In the genomic region with DNA sequence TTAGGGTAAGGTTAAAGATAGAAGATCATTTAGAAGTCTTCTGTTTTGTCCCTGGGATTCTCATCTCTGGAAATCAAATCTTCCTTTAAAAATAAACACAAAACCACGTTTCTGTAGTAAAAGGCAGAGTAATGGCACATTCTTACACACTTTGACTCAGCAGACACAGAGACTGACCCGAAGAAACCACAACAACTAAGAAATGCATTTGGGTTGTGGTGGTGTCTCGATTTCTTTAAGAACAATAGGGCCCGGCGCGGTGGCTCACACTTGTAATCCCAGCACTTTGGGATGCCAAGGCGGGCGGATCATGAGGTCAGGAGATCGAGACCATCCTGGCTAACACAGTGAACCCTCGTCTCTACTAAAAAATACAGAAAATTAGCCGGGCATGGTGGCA, we compare ENCODE assay signal across 19 cellular contexts. TPM values are rescaled to one million over a fixed set of nuclear protein-coding genes. Genes with fewer than 3 reads are reported as not detected.
DNase-seq lines count a peak whose midpoint lies in the region; FAIRE-seq and TF ChIP-seq lines count a peak whose summit lies in the region.
"Had no signal": no experiment of that assay in that cellular context is flagged by ENCODE, and none has a peak within 500 bp of the region (broad histone marks: within the 10 kb centered on the region; RNA-seq: fewer than 3 reads in every experiment).

No MANE protein-coding gene starts in this region.

- no peak for TF ChIP-seq POLR2A in esophagus squamous epithelium (IDR thresholded peaks at IDR 0.05)

- H3K4me2 ChIP-seq in GM23248 (ENCODE audit: unreplicated experiment) (no peak overlapping the region), astrocyte (ENCODE audit: low read length) (no peak overlapping the region)

- CTCF ChIA-PET in activated CD4-positive, alpha-beta memory T cell treated with anti-CD3 and anti-CD28 coated beads, Interleukin-2, amount 10 ng/mL, durations not matched to agents 7 days and 5 days (lab: Charles Lee), result no interaction called here

- in situ Hi-C loops in GM23248 (cut with MboI), result no loop called here

- no peak for TF ChIP-seq CTCF in astrocyte (IDR thresholded peaks at IDR 0.05; ENCODE audit: insufficient read depth, low read depth, low read length)
- TF ChIP-seq CTCF in tibial artery (IDR thresholded peaks at IDR 0.05), result no peak
- TF ChIP-seq CTCF in esophagus squamous epithelium (IDR thresholded peaks at IDR 0.05), result no peak
- no peak for TF ChIP-seq CTCF in osteocyte (IDR thresholded peaks at IDR 0.05)

- no peaks in the 10 kb centered on the region for H3K79me2 ChIP-seq in GM23248 (ENCODE audit: insufficient read depth)
- no peaks in the 10 kb centered on the region for H3K79me2 ChIP-seq in astrocyte (ENCODE audit: insufficient read depth, low read length)

- H3K4me1 ChIP-seq in GM23248 (ENCODE audit: insufficient read depth) (peaks cover 14% of the 10 kb centered on the region), astrocyte (ENCODE audit: insufficient read depth, low read length) (peaks cover 6% of the 10 kb centered on the region), tibial artery (peaks cover 0 to 47% (median 7%) of the 10 kb centered on the region in 4 donors), esophagus squamous epithelium (peaks cover 0 to 7% (median 0%) of the 10 kb centered on the region in 3 donors)

- H3K36me3 Mint-ChIP-seq in astrocyte (ENCODE audit: low read depth, unreplicated experiment) (no peaks in the 10 kb centered on the region), osteocyte (ENCODE audit: unreplicated experiment) (no peaks in the 10 kb centered on the region)
- no peaks in the 10 kb centered on the region for H3K36me3 Mint-ChIP-seq in activated CD4-positive, alpha-beta memory T cell treated with anti-CD3 and anti-CD28 coated beads, Interleukin-2, amount 10 ng/mL, durations not matched to agents 7 days and 5 days (ENCODE audit: low read depth)

- H4K20me1 ChIP-seq in GM23248 (ENCODE audit: insufficient read depth), result no peaks in the 10 kb centered on the region
- H4K20me1 ChIP-seq in astrocyte (ENCODE audit: insufficient read depth, low read length), result no peaks in the 10 kb centered on the region

- H2AFZ ChIP-seq in GM23248, result no peak overlapping the region
- no peak overlapping the region for H2AFZ ChIP-seq in astrocyte (ENCODE audit: low read depth, low read length)

- intact Hi-C loops in tibial artery (cut with DNase I; ENCODE audit: low total_unique reads), result no loop called here
- intact Hi-C loops in esophagus squamous epithelium (cut with DNase I), result no loop called here

- no peak overlapping the region for H3K4me3 ChIP-seq in GM23248
- no peak overlapping the region for H3K4me3 ChIP-seq in astrocyte (ENCODE audit: insufficient read depth, low read depth, low read length)
- no peak overlapping the region for H3K4me3 ChIP-seq in tibial artery
- no peak overlapping the region for H3K4me3 ChIP-seq in esophagus squamous epithelium

- H3K27me3 Mint-ChIP-seq in astrocyte (ENCODE audit: low read depth, unreplicated experiment) (no peaks in the 10 kb centered on the region), osteocyte (ENCODE audit: unreplicated experiment) (peaks cover 7% of the 10 kb centered on the region)
- H3K27me3 Mint-ChIP-seq in activated CD4-positive, alpha-beta memory T cell treated with anti-CD3 and anti-CD28 coated beads, Interleukin-2, amount 10 ng/mL, durations not matched to agents 7 days and 5 days, result peaks cover 9% of the 10 kb centered on the region

- WGBS in GM23248 (ENCODE audit: low coverage in 1 of 2, low lambda C conversion rate in 2 of 2, missing lambda C conversion rate in 2 of 2), 2 experiments, result 82 to 84% methylated on average over 11 of the region's 11 CpGs
- WGBS in esophagus squamous epithelium, 2 donors, result 75 to 82% methylated on average over 10 to 11 of the region's 11 CpGs

- POLR2A ChIA-PET in activated CD4-positive, alpha-beta memory T cell treated with anti-CD3 and anti-CD28 coated beads, Interleukin-2, amount 10 ng/mL, durations not matched to agents 7 days and 5 days (lab: Charles Lee), result no interaction called here

- H3K4me1 Mint-ChIP-seq in astrocyte (ENCODE audit: low read depth, unreplicated experiment), result peaks cover 3% of the 10 kb centered on the region
- peaks cover 27% of the 10 kb centered on the region for H3K4me1 Mint-ChIP-seq in osteocyte (ENCODE audit: unreplicated experiment)
- no peaks in the 10 kb centered on the region for H3K4me1 Mint-ChIP-seq in activated CD4-positive, alpha-beta memory T cell treated with anti-CD3 and anti-CD28 coated beads, Interleukin-2, amount 10 ng/mL, durations not matched to agents 7 days and 5 days

- DNase-seq in GM23248, result peak; percentile 24
- DNase-seq in astrocyte (ENCODE audit: low read depth), result peak; percentile 90
- peak; percentile 28 for DNase-seq in fibroblast of peridontal ligament (ENCODE audit: extremely low read depth)
- DNase-seq in tibial artery, result peak in 1 of 2 donors; percentile 44
- DNase-seq in esophagus squamous epithelium (lab: John Stamatoyannopoulos, UW), result no peak
- no peak for DNase-seq in osteocyte (ENCODE audit: extremely low spot score, unreplicated experiment)
- DNase-seq in activated CD4-positive, alpha-beta memory T cell treated with anti-CD3 and anti-CD28 coated beads, Interleukin-2, amount 10 ng/mL, durations not matched to agents 7 days and 5 days, result no peak
- DNase-seq: DMS 273 treated with DMSO at 0.1 percent for 48 hours, EL, HFFc6, IMR-90, Karpas-422, NCI-H1105, NCI-H187, NCI-H226, NCI-H524 treated with DMSO at 0.1 percent for 48 hours had no signal

- H3K9me2 ChIP-seq in GM23248 (ENCODE audit: insufficient read depth), result no peaks in the 10 kb centered on the region

- H3K27ac ChIP-seq in GM23248 (no peak overlapping the region), astrocyte (ENCODE audit: low read depth, low read length) (no peak overlapping the region), tibial artery (peak overlapping the region; percentile 76 to 77), esophagus squamous epithelium (no peak overlapping the region)
- H3K27ac ChIP-seq: C4-2B had no signal

- H3K27ac Mint-ChIP-seq in astrocyte (ENCODE audit: unreplicated experiment) (no peak overlapping the region), osteocyte (ENCODE audit: unreplicated experiment) (no peak overlapping the region)
- H3K27ac Mint-ChIP-seq in activated CD4-positive, alpha-beta memory T cell treated with anti-CD3 and anti-CD28 coated beads, Interleukin-2, amount 10 ng/mL, durations not matched to agents 7 days and 5 days, result no peak overlapping the region
- H3K27ac Mint-ChIP-seq: HFFc6 had no signal

- H3K9ac ChIP-seq in GM23248 (no peak overlapping the region), astrocyte (ENCODE audit: low read length) (no peak overlapping the region)

- H3K4me3 Mint-ChIP-seq in astrocyte (ENCODE audit: unreplicated experiment) (no peak overlapping the region), osteocyte (ENCODE audit: unreplicated experiment) (no peak overlapping the region)
- no peak overlapping the region for H3K4me3 Mint-ChIP-seq in activated CD4-positive, alpha-beta memory T cell treated with anti-CD3 and anti-CD28 coated beads, Interleukin-2, amount 10 ng/mL, durations not matched to agents 7 days and 5 days
- H3K4me3 Mint-ChIP-seq: HFFc6 had no signal

- H3F3A ChIP-seq in GM23248 (ENCODE audit: insufficient read depth), result peaks cover 16% of the 10 kb centered on the region

- H3K36me3 ChIP-seq in GM23248 (ENCODE audit: low read depth), result no peaks in the 10 kb centered on the region
- H3K36me3 ChIP-seq in astrocyte (ENCODE audit: insufficient read depth, low read length), result no peaks in the 10 kb centered on the region
- H3K36me3 ChIP-seq in tibial artery, result no peaks in the 10 kb centered on the region
- H3K36me3 ChIP-seq in esophagus squamous epithelium, result no peaks in the 10 kb centered on the region

- H3K9me3 Mint-ChIP-seq in astrocyte (ENCODE audit: unreplicated experiment), result no peaks in the 10 kb centered on the region
- no peaks in the 10 kb centered on the region for H3K9me3 Mint-ChIP-seq in osteocyte (ENCODE audit: unreplicated experiment)
- no peaks in the 10 kb centered on the region for H3K9me3 Mint-ChIP-seq in activated CD4-positive, alpha-beta memory T cell treated with anti-CD3 and anti-CD28 coated beads, Interleukin-2, amount 10 ng/mL, durations not matched to agents 7 days and 5 days
- H3K9me3 Mint-ChIP-seq: HFFc6 had no signal

- no peak for FAIRE-seq in astrocyte (lab: Jason Lieb, UNC)
- FAIRE-seq: H54 had no signal

- H3K27me3 ChIP-seq in GM23248 (replicated peaks; ENCODE audit: insufficient read depth), result no peaks in the 10 kb centered on the region; the same call in 1 of the 2 replicates
- H3K27me3 ChIP-seq in astrocyte (ENCODE audit: insufficient read depth, low read length), result no peaks in the 10 kb centered on the region
- H3K27me3 ChIP-seq in tibial artery, result no peaks in the 10 kb centered on the region
- H3K27me3 ChIP-seq in esophagus squamous epithelium, result peaks cover 0 to 6% (median 0%) of the 10 kb centered on the region in 4 donors

- H3K9me3 ChIP-seq in GM23248 (ENCODE audit: low read depth) (no peaks in the 10 kb centered on the region), astrocyte (ENCODE audit: insufficient read depth, low read depth, low read length) (no peaks in the 10 kb centered on the region), tibial artery (no peaks in the 10 kb centered on the region), esophagus squamous epithelium (no peaks in the 10 kb centered on the region)

RNA-seq across cellular contexts. Expression of a gene that starts 54.9 kb away (rescaled TPM):
- 39.2 and 46.8 TPM in 2 replicates for total RNA-seq in GM23248 (2014; rRNA removed; shearing (Covaris generic))
- polyA plus RNA-seq in GM23248 (2016; fragmentation: Nextera tagmentation; extraction: Ambion mirVana), result 69.5 and 76.8 TPM in 2 replicates
- total RNA-seq in astrocyte, result 125 and 150 TPM in 2 replicates
- total RNA-seq in esophagus squamous epithelium, result 10 to 100 TPM in 3 of 4 donors, 1 to 10 TPM in 1; 5.8 to 25.6 (median 14.7) TPM
- 99.6 and 110 TPM in 2 replicates for total RNA-seq in osteocyte
- total RNA-seq in activated CD4-positive, alpha-beta memory T cell treated with anti-CD3 and anti-CD28 coated beads, Interleukin-2, amount 10 ng/mL, durations not matched to agents 7 days and 5 days, result 10 to 100 TPM; 10.2 to 11.2 TPM

RNA-seq across cellular contexts. Expression of a gene that starts 59.2 kb away (rescaled TPM):
- not detected in 2 replicates for total RNA-seq in GM23248 (2014; rRNA removed; shearing (Covaris generic))
- not detected in 2 replicates for polyA plus RNA-seq in GM23248 (2016; fragmentation: Nextera tagmentation; extraction: Ambion mirVana)
- not detected in 2 replicates for total RNA-seq in astrocyte
- total RNA-seq in esophagus squamous epithelium, result not detected
- not detected in 2 replicates for total RNA-seq in osteocyte
- total RNA-seq in activated CD4-positive, alpha-beta memory T cell treated with anti-CD3 and anti-CD28 coated beads, Interleukin-2, amount 10 ng/mL, durations not matched to agents 7 days and 5 days, result under 1 TPM; 0.28 to 0.45 TPM
- total RNA-seq: A673, HFFc6, IMR-90 had no signal
- polyA plus RNA-seq: IMR-90 had no signal

Comparison
In these comparisons a context has a peak if more than half of its experiments do, and no peak if none do; other contexts are left out.
1. DNase-seq: peak in GM23248 (single experiment), astrocyte (single experiment) and fibroblast of peridontal ligament (single experiment); none in esophagus squamous epithelium (single experiment), osteocyte (single experiment) and activated CD4-positive, alpha-beta memory T cell treated with anti-CD3 and anti-CD28 coated beads, Interleukin-2, amount 10 ng/mL, durations not matched to agents 7 days and 5 days (single experiment).
2. H3K27ac ChIP-seq: peak in tibial artery (2 of 2); none in GM23248 (single experiment), astrocyte (single experiment) and esophagus squamous epithelium (0 of 4).